ENCODE assay signal across 8 cellular contexts in genomic region chr4:151887151-151887815, GRCh38.
DNase-seq lines count a peak whose midpoint lies in the region; ATAC-seq and TF ChIP-seq lines count a peak whose summit lies in the region.

No MANE protein-coding gene starts in this region.

- POLR2A ChIA-PET in activated B cell treated with CpG ODN at 0.5 μM for 24 hours (lab: Charles Lee): no interaction called here

- no peaks in the 10 kb centered on the region for H3K27me3 Mint-ChIP-seq in activated B cell treated with CpG ODN at 0.5 μM for 24 hours

- in situ Hi-C loops in GM13976 (cut with MboI; ENCODE audit: low sequenced_read_pairs, unreplicated experiment): no loop called here
- in situ Hi-C loops in ACHN (cut with HindIII; ENCODE audit: low pct_ligation_motif_present, low pct_unique_long_range_greater_than_20kb, low sequenced_read_pairs): no loop called here

- no peaks in the 10 kb centered on the region for H3K36me3 Mint-ChIP-seq in activated B cell treated with CpG ODN at 0.5 μM for 24 hours (ENCODE audit: low read depth)

- H3K4me3 Mint-ChIP-seq in activated B cell treated with CpG ODN at 0.5 μM for 24 hours: no peak overlapping the region

- TF ChIP-seq CTCF in activated B cell treated with CpG ODN at 0.5 μM for 24 hours (IDR thresholded peaks at IDR 0.05) (no peak), GM13976 (IDR thresholded peaks at IDR 0.05; ENCODE audit: borderline replicate concordance, control extremely low read depth, extremely low read depth, insufficient read depth, missing control alignments) (no peak)

- peak overlapping the region; percentile 59 for H3K27ac Mint-ChIP-seq in activated B cell treated with CpG ODN at 0.5 μM for 24 hours

- ATAC-seq in GM19324 (IDR thresholded peaks at IDR 0.05; ENCODE audit: low FRiP score, unreplicated experiment): peak; percentile 77
- peak; percentile 70 for ATAC-seq in HG03108 (IDR thresholded peaks at IDR 0.05; ENCODE audit: unreplicated experiment)
- peak; percentile 52 for ATAC-seq in activated B cell treated with CpG ODN at 0.5 μM for 24 hours (ENCODE audit: low read depth)

- DNase-seq in AG08396 (ENCODE audit: low spot score) (peak; percentile 28), activated B cell treated with CpG ODN at 0.5 μM for 24 hours (no peak), NCI-H1092 treated with DMSO at 0.1 percent for 48 hours (lab: John Stamatoyannopoulos, UW) (no peak), GM13976 (ENCODE audit: low spot score) (no peak), ACHN (no peak)
- no peak for DNase-seq in stimulated activated CD4-positive, alpha-beta T cell treated with anti-CD3 and anti-CD28 coated beads, Interleukin-15, amount 100 ng/mL, for 24 hours

- peaks cover 2% of the 10 kb centered on the region for H3K9me3 Mint-ChIP-seq in activated B cell treated with CpG ODN at 0.5 μM for 24 hours

- H3K4me1 Mint-ChIP-seq in activated B cell treated with CpG ODN at 0.5 μM for 24 hours: peaks cover 4% of the 10 kb centered on the region

- CTCF ChIA-PET in activated B cell treated with CpG ODN at 0.5 μM for 24 hours (lab: Charles Lee): no interaction called here

- intact Hi-C loops in activated B cell treated with CpG ODN at 0.5 μM for 24 hours (cut with micrococcal nuclease): no loop called here
